8 cellular contexts compared by ENCODE assay signal in the genomic region with DNA sequence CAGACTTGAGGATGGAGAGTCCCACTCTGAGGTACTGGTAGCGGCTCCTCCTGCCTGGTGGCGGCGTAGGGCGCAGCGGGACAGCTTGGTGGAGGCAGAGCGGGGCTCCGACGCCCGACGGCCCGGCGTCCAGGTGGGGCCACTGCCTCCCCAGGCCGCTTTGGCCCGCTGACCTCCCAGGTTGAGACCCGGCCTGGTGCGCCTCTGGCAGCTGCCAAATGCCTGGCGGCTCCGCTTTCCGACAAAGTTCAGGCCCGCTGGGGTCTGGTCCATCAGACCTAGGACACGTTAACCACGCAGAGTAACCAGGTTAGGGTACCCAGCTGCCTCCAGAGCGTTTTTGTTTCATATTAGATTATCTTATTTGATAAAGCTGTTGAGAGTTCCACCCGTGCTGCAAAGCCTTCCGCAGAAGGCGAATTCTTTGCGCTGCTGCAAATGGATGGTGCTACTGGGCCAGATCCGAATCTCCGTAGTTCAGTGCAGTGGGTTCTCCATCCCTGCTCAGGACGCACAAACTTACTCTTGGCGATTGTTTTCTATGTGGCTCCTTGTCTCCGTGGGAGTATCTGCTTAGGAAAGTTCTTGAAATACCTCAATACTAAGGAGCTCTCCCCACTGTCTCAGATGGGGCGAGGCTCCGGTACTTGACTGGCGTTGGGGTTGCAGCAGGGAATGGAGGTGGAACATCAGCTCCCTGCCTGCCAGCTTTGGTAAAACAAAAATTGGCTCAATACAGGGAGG. TPM values are rescaled to one million over a fixed set of nuclear protein-coding genes. Genes with fewer than 3 reads are reported as not detected.
A peak's percentile ranks its signal among the peaks of the same experiment; 100 is the strongest.
DNase-seq lines count a peak whose midpoint lies in the region; ATAC-seq and TF ChIP-seq lines count a peak whose summit lies in the region.

No MANE protein-coding gene starts in this region.

- peak; percentile 40 for DNase-seq in Right ventricle myocardium superior
- no peak for DNase-seq in left cardiac atrium
- peak; percentile 48 for DNase-seq in activated CD8-positive, alpha-beta memory T cell treated with anti-CD3 and anti-CD28 coated beads, Interleukin-2, amount 50 U/mL, for 48 hours
- DNase-seq in germinal center (ENCODE audit: low spot score) = peak; percentile 4
- no peak for DNase-seq in erythroblast (lab: John Stamatoyannopoulos, UW)

- no peaks in the 10 kb centered on the region for H3K36me3 ChIP-seq in parathyroid adenoma (ENCODE audit: control insufficient read depth, insufficient read depth, low read length)

- H3K27me3 ChIP-seq in parathyroid adenoma (ENCODE audit: control insufficient read depth, insufficient read depth, low read length) = no peaks in the 10 kb centered on the region

- TF ChIP-seq POLR2A in erythroblast (IDR thresholded peaks at IDR 0.05; ENCODE audit: low read length) = no peak

- intact Hi-C loops in Right ventricle myocardium superior (cut with DNase I) = no loop called here
- intact Hi-C loops in left cardiac atrium (cut with DNase I) = no loop called here

- H3K9ac ChIP-seq in parathyroid adenoma = no peak overlapping the region

- H3K79me2 ChIP-seq in parathyroid adenoma = no peaks in the 10 kb centered on the region

- H3K4me1 ChIP-seq in parathyroid adenoma = peaks cover 2% of the 10 kb centered on the region

- H2AFZ ChIP-seq in parathyroid adenoma = no peak overlapping the region

- peak overlapping the region; percentile 54 for H3K4me2 ChIP-seq in parathyroid adenoma (ENCODE audit: low read length)

- H3K4me3 ChIP-seq in parathyroid adenoma (ENCODE audit: low read depth, low read length) = peak overlapping the region; percentile 29

- no peaks in the 10 kb centered on the region for H3K9me3 ChIP-seq in parathyroid adenoma (ENCODE audit: control insufficient read depth, low read length)

- no peak overlapping the region for H3K27ac ChIP-seq in parathyroid adenoma

- TF ChIP-seq CTCF in parathyroid adenoma (IDR thresholded peaks at IDR 0.05) = no peak

- ATAC-seq in Right ventricle myocardium superior (ENCODE audit: poor library complexity) (peak; percentile 36), left cardiac atrium (no peak), GM18858 (IDR thresholded peaks at IDR 0.05; ENCODE audit: unreplicated experiment) (no peak), GM21717 (IDR thresholded peaks at IDR 0.05; ENCODE audit: unreplicated experiment) (no peak)

RNA-seq across cellular contexts. Expression of a gene that starts 1.4 kb away (rescaled TPM):
- total RNA-seq in Right ventricle myocardium superior = 0.19 TPM
- total RNA-seq in left cardiac atrium = under 1 TPM in 1 of 2 donors, not detected in 1; 0.03 TPM

Comparison
In these comparisons a context has a peak if more than half of its experiments do, and no peak if none do; other contexts are left out.
1. DNase-seq: peak in Right ventricle myocardium superior (single experiment), activated CD8-positive, alpha-beta memory T cell treated with anti-CD3 and anti-CD28 coated beads, Interleukin-2, amount 50 U/mL, for 48 hours (single experiment) and germinal center (single experiment); none in left cardiac atrium (single experiment) and erythroblast (0 of 2).